Comparison of ENCODE assay signal across 8 cellular contexts in the genomic region with DNA sequence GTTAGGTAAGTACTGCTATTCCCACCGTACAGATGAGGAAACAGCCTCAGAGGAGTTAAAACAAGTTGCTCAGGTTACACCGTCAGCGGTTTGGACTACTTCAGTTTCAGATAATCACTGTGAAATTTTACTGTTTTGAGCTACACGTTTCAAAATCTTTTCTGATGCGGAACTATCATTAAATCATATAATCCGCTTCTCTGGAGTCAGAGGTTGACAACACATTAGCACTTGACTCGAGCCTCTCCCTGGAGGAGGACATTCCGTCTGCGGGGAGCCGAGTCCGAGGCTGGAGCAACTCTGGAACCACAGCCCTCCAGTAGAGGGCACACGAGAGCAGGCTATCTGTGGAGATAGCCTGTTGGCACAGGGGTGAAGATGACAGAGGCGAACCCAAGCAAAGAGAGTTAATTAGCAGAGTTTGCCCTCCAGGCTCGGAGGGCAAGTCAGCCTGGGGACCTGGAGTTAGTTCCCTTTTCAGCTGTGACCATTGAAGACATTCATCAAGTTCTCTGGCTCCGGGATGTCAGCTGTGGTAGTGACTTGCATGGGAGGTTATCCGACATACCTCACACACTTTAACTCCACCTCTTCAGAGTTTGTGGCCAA.
DNase-seq lines count a peak whose midpoint lies in the region; ATAC-seq and TF ChIP-seq lines count a peak whose summit lies in the region.

No MANE protein-coding gene starts in this region.

- H3K27ac ChIP-seq in Karpas-422 (ENCODE audit: low read length) (no peak overlapping the region), prostate gland (peak overlapping the region; percentile 40 to 65), vagina (no peak overlapping the region)

- H3K27me3 ChIP-seq in Karpas-422 (ENCODE audit: low read length) (no peaks in the 10 kb centered on the region), prostate gland (replicated peaks; ENCODE audit: insufficient read depth) (no peaks in the 10 kb centered on the region), vagina (no peaks in the 10 kb centered on the region)

- no peaks in the 10 kb centered on the region for H3K27me3 Mint-ChIP-seq in activated naive CD4-positive, alpha-beta T cell treated with anti-CD3 and anti-CD28 coated beads, Interleukin-2, amount 50 U/mL, for 24 hours

- TF ChIP-seq CTCF in prostate gland (IDR thresholded peaks at IDR 0.05) (peak; percentile 62 to 90 (median 76)), vagina (IDR thresholded peaks at IDR 0.05) (peak; percentile 75 to 80 (median 77))

- no peak overlapping the region for H3K27ac Mint-ChIP-seq in activated naive CD4-positive, alpha-beta T cell treated with anti-CD3 and anti-CD28 coated beads, Interleukin-2, amount 50 U/mL, for 24 hours

- 41% methylated on average over 16 of the region's 16 CpGs for WGBS in prostate gland

- no peaks in the 10 kb centered on the region for H3K36me3 ChIP-seq in Karpas-422 (ENCODE audit: insufficient read depth, low read length)
- no peaks in the 10 kb centered on the region for H3K36me3 ChIP-seq in prostate gland
- H3K36me3 ChIP-seq in vagina, result no peaks in the 10 kb centered on the region

- H3K4me1 Mint-ChIP-seq in activated naive CD4-positive, alpha-beta T cell treated with anti-CD3 and anti-CD28 coated beads, Interleukin-2, amount 50 U/mL, for 24 hours, result peaks cover 66% of the 10 kb centered on the region

- peak; percentile 71 for ATAC-seq in GM21825 (IDR thresholded peaks at IDR 0.05; ENCODE audit: unreplicated experiment)
- peak; percentile 90 for ATAC-seq in Right ventricle myocardium inferior

- DNase-seq in GF-D8 (lab: John Stamatoyannopoulos, UW) (peak; percentile 75), Karpas-422 (peak; percentile 83), SKM-1 (lab: John Stamatoyannopoulos, UW; ENCODE audit: unreplicated experiment) (peak; percentile 84), Right ventricle myocardium inferior (ENCODE audit: missing footprints) (peak; percentile 83), prostate gland (ENCODE audit: low spot score) (peak; percentile 60), vagina (ENCODE audit: extremely low spot score in 2 of 2) (no peak)

- H3K9me3 ChIP-seq in Karpas-422 (ENCODE audit: low read length) (no peaks in the 10 kb centered on the region), prostate gland (no peaks in the 10 kb centered on the region), vagina (no peaks in the 10 kb centered on the region)

- no peak overlapping the region for H3K4me2 ChIP-seq in Karpas-422 (ENCODE audit: low read depth, low read length, poor library complexity, severe bottlenecking)

- no peaks in the 10 kb centered on the region for H4K20me1 ChIP-seq in Karpas-422 (ENCODE audit: insufficient read depth, low read depth, low read length)

- intact Hi-C loops in Right ventricle myocardium inferior (cut with DNase I), result loop anchor here (1.0 to 5.0 kb wide), 5 partner anchors 47 to 279 kb away; a partner anchor contains a TSS
- intact Hi-C loops in prostate gland (cut with DNase I), result loop anchor here (5.0 to 10.0 kb wide), 4 partner anchors 127 to 298 kb away; no protein-coding TSS in a partner anchor
- intact Hi-C loops in vagina (cut with DNase I), result no loop called here

- TF ChIP-seq POLR2A in prostate gland (IDR thresholded peaks at IDR 0.05) (no peak), vagina (IDR thresholded peaks at IDR 0.05) (no peak)

- H3K4me1 ChIP-seq in Karpas-422 (ENCODE audit: low read length) (peaks cover 5% of the 10 kb centered on the region), prostate gland (replicated peaks) (peaks cover 24% of the 10 kb centered on the region), vagina (peaks cover 44% of the 10 kb centered on the region)

- peak overlapping the region; percentile 68 for H3K4me3 Mint-ChIP-seq in activated naive CD4-positive, alpha-beta T cell treated with anti-CD3 and anti-CD28 coated beads, Interleukin-2, amount 50 U/mL, for 24 hours

- no peaks in the 10 kb centered on the region for H3K79me2 ChIP-seq in Karpas-422 (ENCODE audit: low read length)

- no peak overlapping the region for H3K9ac ChIP-seq in Karpas-422 (ENCODE audit: low read length)

- H3K9me2 ChIP-seq in Karpas-422 (replicated peaks; ENCODE audit: insufficient read depth, low read length), result no peaks in the 10 kb centered on the region

- H3K36me3 Mint-ChIP-seq in activated naive CD4-positive, alpha-beta T cell treated with anti-CD3 and anti-CD28 coated beads, Interleukin-2, amount 50 U/mL, for 24 hours, result no peaks in the 10 kb centered on the region

- H3K9me3 Mint-ChIP-seq in activated naive CD4-positive, alpha-beta T cell treated with anti-CD3 and anti-CD28 coated beads, Interleukin-2, amount 50 U/mL, for 24 hours, result no peaks in the 10 kb centered on the region

- no peak overlapping the region for H2AFZ ChIP-seq in Karpas-422 (ENCODE audit: low read length)

- no peak overlapping the region for H3K4me3 ChIP-seq in Karpas-422 (ENCODE audit: low read length)
- H3K4me3 ChIP-seq in prostate gland, result no peak overlapping the region
- no peak overlapping the region for H3K4me3 ChIP-seq in vagina

Comparison
In these comparisons a context has a peak if more than half of its experiments do, and no peak if none do; other contexts are left out.
1. DNase-seq: peak in GF-D8 (single experiment), Karpas-422 (single experiment), SKM-1 (single experiment), Right ventricle myocardium inferior (single experiment) and prostate gland (single experiment); none in vagina (0 of 2).
2. H3K27ac ChIP-seq: peak in prostate gland (2 of 2); none in Karpas-422 (single experiment) and vagina (single experiment).